Comparison of ENCODE assay signal across 1 cellular context in the genomic region with DNA sequence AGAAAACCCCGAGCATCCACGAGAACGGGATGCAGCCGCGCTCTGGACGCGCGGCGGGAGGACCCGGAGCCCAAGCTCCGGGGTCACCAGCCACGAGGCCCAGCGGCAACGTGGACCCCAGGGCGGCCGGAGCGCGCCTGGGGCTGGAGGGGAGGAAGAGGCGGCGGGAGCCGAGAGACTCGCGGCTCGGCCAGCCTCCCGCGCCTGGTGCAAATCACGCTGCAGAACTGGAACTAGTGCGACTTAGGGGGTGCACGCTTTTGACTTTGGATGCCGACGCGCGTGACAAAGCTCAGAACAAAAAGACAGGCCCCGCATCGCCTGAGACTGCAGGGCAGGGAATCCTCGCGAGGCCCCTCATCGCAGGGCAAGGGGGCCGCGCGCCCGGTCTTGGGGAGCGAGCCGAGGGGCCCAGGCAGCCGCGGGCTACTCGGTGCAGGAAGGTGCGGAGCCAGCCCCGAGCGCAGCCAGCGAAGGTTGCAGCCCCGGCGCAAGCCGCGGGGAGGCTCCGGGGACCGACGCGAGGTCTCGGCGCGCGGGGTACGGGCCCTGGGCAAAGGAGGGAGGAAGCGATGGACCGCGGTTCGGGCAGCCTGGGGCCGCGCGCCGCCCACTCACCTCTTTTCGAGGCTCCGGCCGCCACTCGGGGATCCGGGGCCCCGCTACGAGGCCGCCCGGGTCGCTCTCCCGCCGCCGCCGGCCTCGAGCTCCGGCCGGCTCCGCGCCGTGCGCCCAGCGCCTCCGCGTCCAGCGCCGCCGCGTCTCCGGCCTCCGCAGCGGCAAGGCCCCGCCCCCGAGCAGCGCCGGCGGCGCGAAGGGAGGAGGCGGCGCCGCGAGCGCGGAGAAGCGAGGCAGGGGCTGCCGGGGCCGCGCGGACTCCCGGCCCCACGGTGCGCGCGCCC.
TF ChIP-seq lines count a peak whose summit lies in the region.

A gene with protein sequence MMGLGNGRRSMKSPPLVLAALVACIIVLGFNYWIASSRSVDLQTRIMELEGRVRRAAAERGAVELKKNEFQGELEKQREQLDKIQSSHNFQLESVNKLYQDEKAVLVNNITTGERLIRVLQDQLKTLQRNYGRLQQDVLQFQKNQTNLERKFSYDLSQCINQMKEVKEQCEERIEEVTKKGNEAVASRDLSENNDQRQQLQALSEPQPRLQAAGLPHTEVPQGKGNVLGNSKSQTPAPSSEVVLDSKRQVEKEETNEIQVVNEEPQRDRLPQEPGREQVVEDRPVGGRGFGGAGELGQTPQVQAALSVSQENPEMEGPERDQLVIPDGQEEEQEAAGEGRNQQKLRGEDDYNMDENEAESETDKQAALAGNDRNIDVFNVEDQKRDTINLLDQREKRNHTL (minus strand): TSS at position 766 of the 902 bp plus-strand sequence. CDS start 20,238 bp downstream, outside the sequence.

TF ChIP-seq in neural cell, 6 proteins besides CTCF, POLR2A, EP300 and RAD21:
- TF ChIP-seq, protein P1, sequence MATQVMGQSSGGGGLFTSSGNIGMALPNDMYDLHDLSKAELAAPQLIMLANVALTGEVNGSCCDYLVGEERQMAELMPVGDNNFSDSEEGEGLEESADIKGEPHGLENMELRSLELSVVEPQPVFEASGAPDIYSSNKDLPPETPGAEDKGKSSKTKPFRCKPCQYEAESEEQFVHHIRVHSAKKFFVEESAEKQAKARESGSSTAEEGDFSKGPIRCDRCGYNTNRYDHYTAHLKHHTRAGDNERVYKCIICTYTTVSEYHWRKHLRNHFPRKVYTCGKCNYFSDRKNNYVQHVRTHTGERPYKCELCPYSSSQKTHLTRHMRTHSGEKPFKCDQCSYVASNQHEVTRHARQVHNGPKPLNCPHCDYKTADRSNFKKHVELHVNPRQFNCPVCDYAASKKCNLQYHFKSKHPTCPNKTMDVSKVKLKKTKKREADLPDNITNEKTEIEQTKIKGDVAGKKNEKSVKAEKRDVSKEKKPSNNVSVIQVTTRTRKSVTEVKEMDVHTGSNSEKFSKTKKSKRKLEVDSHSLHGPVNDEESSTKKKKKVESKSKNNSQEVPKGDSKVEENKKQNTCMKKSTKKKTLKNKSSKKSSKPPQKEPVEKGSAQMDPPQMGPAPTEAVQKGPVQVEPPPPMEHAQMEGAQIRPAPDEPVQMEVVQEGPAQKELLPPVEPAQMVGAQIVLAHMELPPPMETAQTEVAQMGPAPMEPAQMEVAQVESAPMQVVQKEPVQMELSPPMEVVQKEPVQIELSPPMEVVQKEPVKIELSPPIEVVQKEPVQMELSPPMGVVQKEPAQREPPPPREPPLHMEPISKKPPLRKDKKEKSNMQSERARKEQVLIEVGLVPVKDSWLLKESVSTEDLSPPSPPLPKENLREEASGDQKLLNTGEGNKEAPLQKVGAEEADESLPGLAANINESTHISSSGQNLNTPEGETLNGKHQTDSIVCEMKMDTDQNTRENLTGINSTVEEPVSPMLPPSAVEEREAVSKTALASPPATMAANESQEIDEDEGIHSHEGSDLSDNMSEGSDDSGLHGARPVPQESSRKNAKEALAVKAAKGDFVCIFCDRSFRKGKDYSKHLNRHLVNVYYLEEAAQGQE (IDR thresholded peaks at IDR 0.05; ENCODE audit: borderline replicate concordance): peak; percentile 54
- TF ChIP-seq MXI1 (conservative IDR thresholded peaks at IDR 0.05; ENCODE audit: poor library complexity, severe bottlenecking) (peak; percentile 87), POLR2AphosphoS5 (IDR thresholded peaks at IDR 0.05) (peak; percentile 31), SMC3 (conservative IDR thresholded peaks at IDR 0.05; ENCODE audit: poor library complexity) (peak; percentile 41), TAF1 (IDR thresholded peaks at IDR 0.05; ENCODE audit: low read depth) (no peak), EZH2 (IDR thresholded peaks at IDR 0.05; ENCODE audit: borderline replicate concordance, insufficient read depth, low read length, poor library complexity, severe bottlenecking) (no peak)
